11 cellular contexts compared by ENCODE assay signal in the genomic region with DNA sequence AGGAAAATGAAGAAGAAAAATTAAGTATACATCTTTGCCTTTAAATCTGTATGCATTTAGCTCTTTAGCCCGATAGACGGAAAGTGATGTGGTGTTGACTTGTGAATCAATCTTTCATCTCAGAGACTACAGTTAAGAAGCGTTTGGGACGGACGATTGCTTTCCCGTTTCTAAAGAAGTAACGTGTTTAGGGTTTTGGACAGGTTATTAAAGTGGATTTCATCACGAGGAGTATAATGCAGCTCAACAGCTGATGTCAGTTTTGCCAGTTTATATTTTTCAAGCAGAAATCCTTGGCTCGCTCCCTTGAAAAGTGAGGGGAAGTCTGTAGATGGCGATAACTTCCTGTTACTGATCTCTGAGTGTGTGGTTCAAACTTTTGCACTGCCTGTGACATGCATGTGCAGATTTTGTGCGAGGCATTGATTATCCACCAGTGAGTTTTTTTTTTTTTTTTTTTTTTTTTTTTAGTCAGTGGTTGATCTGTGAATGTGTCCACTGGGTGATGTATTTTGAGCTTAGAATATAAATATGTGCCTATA. TPM values are rescaled to one million over a fixed set of nuclear protein-coding genes. Genes with fewer than 3 reads are reported as not detected.
DNase-seq lines count a peak whose midpoint lies in the region; ATAC-seq, FAIRE-seq and TF ChIP-seq lines count a peak whose summit lies in the region.
"Had no signal": no experiment of that assay in that cellular context is flagged by ENCODE, and none has a peak within 500 bp of the region (broad histone marks: within the 10 kb centered on the region; RNA-seq: fewer than 3 reads in every experiment).

No MANE protein-coding gene starts in this region.

- H3K27me3 Mint-ChIP-seq in activated naive CD8-positive, alpha-beta T cell treated with anti-CD3 and anti-CD28 coated beads, Interleukin-2, amount 10 ng/mL, durations not matched to agents 7 days and 5 days: peaks cover 44% of the 10 kb centered on the region

- POLR2A ChIA-PET in activated naive CD8-positive, alpha-beta T cell treated with anti-CD3 and anti-CD28 coated beads, Interleukin-2, amount 10 ng/mL, durations not matched to agents 7 days and 5 days (lab: Charles Lee): no interaction called here

- peaks cover 3% of the 10 kb centered on the region for H3K4me1 Mint-ChIP-seq in activated naive CD8-positive, alpha-beta T cell treated with anti-CD3 and anti-CD28 coated beads, Interleukin-2, amount 10 ng/mL, durations not matched to agents 7 days and 5 days
- H3K4me1 Mint-ChIP-seq in stimulated activated effector memory CD8-positive, alpha-beta T cell treated with anti-CD3 and anti-CD28 coated beads, Interleukin-12 subunit alpha, Interleukin-12 subunit beta, amount 100 ng/mL, for 72 hours: no peaks in the 10 kb centered on the region

- H3K4me3 Mint-ChIP-seq in activated naive CD8-positive, alpha-beta T cell treated with anti-CD3 and anti-CD28 coated beads, Interleukin-2, amount 10 ng/mL, durations not matched to agents 7 days and 5 days: no peak overlapping the region
- H3K4me3 Mint-ChIP-seq in stimulated activated effector memory CD8-positive, alpha-beta T cell treated with anti-CD3 and anti-CD28 coated beads, Interleukin-12 subunit alpha, Interleukin-12 subunit beta, amount 100 ng/mL, for 72 hours: no peak overlapping the region

- no peak for ATAC-seq in activated naive CD8-positive, alpha-beta T cell treated with anti-CD3 and anti-CD28 coated beads, Interleukin-2, amount 10 ng/mL, durations not matched to agents 7 days and 5 days (ENCODE audit: low read depth)
- ATAC-seq in HG03442 (IDR thresholded peaks at IDR 0.05; ENCODE audit: unreplicated experiment): no peak
- no peak for ATAC-seq in stimulated activated effector memory CD8-positive, alpha-beta T cell treated with anti-CD3 and anti-CD28 coated beads, Interleukin-12 subunit alpha, Interleukin-12 subunit beta, amount 100 ng/mL, for 72 hours

- H3K9me1 ChIP-seq in keratinocyte (ENCODE audit: control insufficient read depth, extremely low read depth, insufficient read depth, low read length): no peaks in the 10 kb centered on the region

- H3K4me3 ChIP-seq in keratinocyte (ENCODE audit: control insufficient read depth in 2 of 3, extremely low read depth in 1 of 3, insufficient read depth in 2 of 3, low read depth in 1 of 3, low read length in 3 of 3): peak overlapping the region in 1 of 3 experiments; percentile 11

- H3K4me1 ChIP-seq in keratinocyte (ENCODE audit: control insufficient read depth, extremely low read depth, insufficient read depth, low read length): peaks cover 4% of the 10 kb centered on the region

- no peaks in the 10 kb centered on the region for H4K20me1 ChIP-seq in keratinocyte (ENCODE audit: control insufficient read depth, extremely low read depth, insufficient read depth, low read length)

- H3K79me2 ChIP-seq in keratinocyte (ENCODE audit: control insufficient read depth, insufficient read depth, low read length): no peaks in the 10 kb centered on the region

- H3K4me2 ChIP-seq in keratinocyte (ENCODE audit: control insufficient read depth, extremely low read depth, insufficient read depth, low read depth, low read length): peak overlapping the region; percentile 56

- H3K9me3 Mint-ChIP-seq in activated naive CD8-positive, alpha-beta T cell treated with anti-CD3 and anti-CD28 coated beads, Interleukin-2, amount 10 ng/mL, durations not matched to agents 7 days and 5 days: peaks cover 1% of the 10 kb centered on the region
- no peaks in the 10 kb centered on the region for H3K9me3 Mint-ChIP-seq in stimulated activated effector memory CD8-positive, alpha-beta T cell treated with anti-CD3 and anti-CD28 coated beads, Interleukin-12 subunit alpha, Interleukin-12 subunit beta, amount 100 ng/mL, for 72 hours

- TF ChIP-seq CTCF in keratinocyte (optimal IDR thresholded peaks at IDR 0.05 in 1 of 3, IDR thresholded peaks at IDR 0.05 in 1 of 3, conservative IDR thresholded peaks at IDR 0.05 in 1 of 3; ENCODE audit: extremely low read depth in 1 of 3, insufficient read depth in 2 of 3, low read length in 3 of 3): peak in 1 of 3 experiments; percentile 37
- no peak for TF ChIP-seq CTCF in GM13977 (IDR thresholded peaks at IDR 0.05; ENCODE audit: extremely low read depth, insufficient read depth, missing control alignments)

- no peaks in the 10 kb centered on the region for H3K36me3 ChIP-seq in keratinocyte (ENCODE audit: control insufficient read depth in 2 of 2, extremely low read depth in 1 of 2, insufficient read depth in 2 of 2, low read length in 2 of 2)

- peak overlapping the region; percentile 28 for H3K27ac Mint-ChIP-seq in activated naive CD8-positive, alpha-beta T cell treated with anti-CD3 and anti-CD28 coated beads, Interleukin-2, amount 10 ng/mL, durations not matched to agents 7 days and 5 days
- H3K27ac Mint-ChIP-seq in stimulated activated effector memory CD8-positive, alpha-beta T cell treated with anti-CD3 and anti-CD28 coated beads, Interleukin-12 subunit alpha, Interleukin-12 subunit beta, amount 100 ng/mL, for 72 hours: no peak overlapping the region

- H3K9ac ChIP-seq in keratinocyte (ENCODE audit: control insufficient read depth, extremely low read depth, insufficient read depth, low read length): no peak overlapping the region

- H3K27ac ChIP-seq in keratinocyte (ENCODE audit: control insufficient read depth, insufficient read depth, low read length): no peak overlapping the region

- H3K36me3 Mint-ChIP-seq in activated naive CD8-positive, alpha-beta T cell treated with anti-CD3 and anti-CD28 coated beads, Interleukin-2, amount 10 ng/mL, durations not matched to agents 7 days and 5 days: no peaks in the 10 kb centered on the region
- no peaks in the 10 kb centered on the region for H3K36me3 Mint-ChIP-seq in stimulated activated effector memory CD8-positive, alpha-beta T cell treated with anti-CD3 and anti-CD28 coated beads, Interleukin-12 subunit alpha, Interleukin-12 subunit beta, amount 100 ng/mL, for 72 hours

- no peak overlapping the region for H2AFZ ChIP-seq in keratinocyte (ENCODE audit: control insufficient read depth, low read length)

- H3K9me3 ChIP-seq in keratinocyte (ENCODE audit: control insufficient read depth, low read depth, low read length): no peaks in the 10 kb centered on the region

- H3K27me3 ChIP-seq in keratinocyte (ENCODE audit: control insufficient read depth, extremely low read depth, insufficient read depth, low read length): peaks cover 43% of the 10 kb centered on the region

- in situ Hi-C loops in GM13977 (cut with MboI; ENCODE audit: low pct_unique_long_range_greater_than_20kb, low sequenced_read_pairs, unreplicated experiment): no loop called here

- dilution Hi-C loops in keratinocyte (cut with MboI; ENCODE audit: extremely low pct_ligation_motif_present, low sequenced_read_pairs): no loop called here

- no peak for FAIRE-seq in keratinocyte (lab: Jason Lieb, UNC)
- FAIRE-seq: GM18507 had no signal

- peak; percentile 33 to 82 (median 75) for DNase-seq in NCI-H1417 (lab: John Stamatoyannopoulos, UW)
- no peak for DNase-seq in activated naive CD8-positive, alpha-beta T cell treated with anti-CD3 and anti-CD28 coated beads, Interleukin-2, amount 10 ng/mL, durations not matched to agents 7 days and 5 days
- no peak for DNase-seq in keratinocyte (ENCODE audit: low read depth, low spot score)
- DNase-seq in superior temporal gyrus (ENCODE audit: extremely low spot score): peak; percentile 69
- DNase-seq in NCI-H1436 (lab: John Stamatoyannopoulos, UW): no peak
- DNase-seq in stimulated activated effector memory CD8-positive, alpha-beta T cell treated with anti-CD3 and anti-CD28 coated beads, Interleukin-12 subunit alpha, Interleukin-12 subunit beta, amount 100 ng/mL, for 72 hours (ENCODE audit: low spot score in 2 of 2): no peak
- DNase-seq in GM13977 (ENCODE audit: low spot score): no peak

RNA-seq across cellular contexts. Expression of a gene that starts 1.1 kb away (rescaled TPM):
- not detected for total RNA-seq in activated naive CD8-positive, alpha-beta T cell treated with anti-CD3 and anti-CD28 coated beads, Interleukin-2, amount 10 ng/mL, durations not matched to agents 7 days and 5 days
- 0.01 to 0.13 TPM in 2 of 3 replicates, not detected in the other for polyA plus RNA-seq in keratinocyte
- not detected for polyA plus RNA-seq in keratinocyte (2011; ENCODE audit: low read depth)
- polyA plus RNA-seq in keratinocyte (2011; cell fraction: cytosol; rRNA removed): 0.07 and 0.32 TPM in 2 replicates
- polyA plus RNA-seq in keratinocyte (2011; cell fraction: nucleus; rRNA removed): 0.11 TPM in 1 of 2 replicates, not detected in the other
- polyA plus RNA-seq in keratinocyte (2012; ENCODE audit: low replicate concordance): not detected in 2 replicates
- 0.03 TPM in 1 of 3 replicates, not detected in the others for polyA minus RNA-seq in keratinocyte
- not detected for polyA minus RNA-seq in keratinocyte (2011; cell fraction: cytosol; rRNA and poly(A)+ RNA removed)
- not detected in 2 replicates for polyA minus RNA-seq in keratinocyte (2011; cell fraction: nucleus; rRNA and poly(A)+ RNA removed)
- total RNA-seq: renal cortical epithelial cell; T-helper 1 cell treated with Interleukin-12 subunit alpha and Interleukin-12 subunit beta and Interleukin-4 antibody, amounts not matched to agents 30 ng/mL and 1 ng/mL, for 36 hours had no signal

Comparison
In these comparisons a context has a peak if more than half of its experiments do, and no peak if none do; other contexts are left out.
1. DNase-seq: peak in NCI-H1417 (3 of 3) and superior temporal gyrus (single experiment); none in activated naive CD8-positive, alpha-beta T cell treated with anti-CD3 and anti-CD28 coated beads, Interleukin-2, amount 10 ng/mL, durations not matched to agents 7 days and 5 days (single experiment), keratinocyte (single experiment), NCI-H1436 (single experiment), stimulated activated effector memory CD8-positive, alpha-beta T cell treated with anti-CD3 and anti-CD28 coated beads, Interleukin-12 subunit alpha, Interleukin-12 subunit beta, amount 100 ng/mL, for 72 hours (0 of 2) and GM13977 (single experiment).